15 cellular contexts compared by ENCODE assay signal in genomic region chr2:9462313-9462712, GRCh38.
"Had no signal": no experiment of that assay in that cellular context is flagged by ENCODE, and none has a peak within 500 bp of the region (broad histone marks: within the 10 kb centered on the region; RNA-seq: fewer than 3 reads in every experiment).

No MANE protein-coding gene starts in this region.

- H3K36me3 ChIP-seq: right atrium auricular region had no signal

- H3K4me3 Mint-ChIP-seq: activated naive CD4-positive, alpha-beta T cell treated with anti-CD3 and anti-CD28 coated beads for 36 hours; dendritic cell treated with granulocyte-macrophage colony-stimulating factor and Interleukin-4, amounts not matched to agents 40 ng/mL and 50 ng/mL, for 4 days; stimulated activated naive B cell treated with anti-CD40 and anti-IgM and Interleukin-4, amounts not matched to agents 10 μg/mL and 1 μg/mL and 100 μg/mL, for 72 hours had no signal

- H3K27me3 ChIP-seq: ascending aorta, right atrium auricular region, thyroid gland had no signal

- H3K9me3 Mint-ChIP-seq: activated naive CD4-positive, alpha-beta T cell treated with anti-CD3 and anti-CD28 coated beads for 36 hours; activated T-helper 2 cell treated with anti-CD3 and anti-CD28 coated beads, Interferon-gamma antibody, Interleukin-2, Interleukin-4, amounts not matched to agents 10 μg/mL and 5 μg/mL and 100 μg/mL, durations not matched to agents 14 hours and 24 hours and 36 hours; dendritic cell treated with granulocyte-macrophage colony-stimulating factor and Interleukin-4, amounts not matched to agents 40 ng/mL and 50 ng/mL, for 4 days; natural killer cell treated with Interleukin-12 subunit alpha and Interleukin-12 subunit beta and Interleukin-15 and Interleukin-18, amount 100 ng/mL, for 72 hours; stimulated activated naive B cell treated with anti-CD40 and anti-IgM and Interleukin-4, amounts not matched to agents 10 μg/mL and 1 μg/mL and 100 μg/mL, for 72 hours had no signal

- H3K27ac Mint-ChIP-seq: activated naive CD4-positive, alpha-beta T cell treated with anti-CD3 and anti-CD28 coated beads for 36 hours; activated T-helper 2 cell treated with anti-CD3 and anti-CD28 coated beads, Interferon-gamma antibody, Interleukin-2, Interleukin-4, amounts not matched to agents 10 μg/mL and 5 μg/mL and 100 μg/mL, durations not matched to agents 14 hours and 24 hours and 36 hours; dendritic cell treated with granulocyte-macrophage colony-stimulating factor and Interleukin-4, amounts not matched to agents 40 ng/mL and 50 ng/mL, for 4 days; stimulated activated naive B cell treated with anti-CD40 and anti-IgM and Interleukin-4, amounts not matched to agents 10 μg/mL and 1 μg/mL and 100 μg/mL, for 72 hours had no signal

- DNase-seq: activated CD4-positive, CD25-positive, alpha-beta regulatory T cell treated with anti-CD3 and anti-CD28 coated beads, Interleukin-2, amount 50 U/mL, for 72 hours; activated naive CD4-positive, alpha-beta T cell treated with anti-CD3 and anti-CD28 coated beads for 36 hours; effector memory CD4-positive, alpha-beta T cell; foreskin fibroblast; kidney glomerular epithelial cell; nucleus accumbens; stimulated activated CD4-positive, alpha-beta T cell treated with anti-CD3 and anti-CD28 coated beads, Interleukin-2, amount 100 ng/mL, for 48 hours; stimulated activated naive B cell treated with anti-CD40 and anti-IgM and Interleukin-4, amounts not matched to agents 10 μg/mL and 1 μg/mL and 100 μg/mL, for 72 hours had no signal

- H3K4me3 ChIP-seq: ascending aorta, right atrium auricular region, thyroid gland had no signal

- H3K27me3 Mint-ChIP-seq: dendritic cell treated with granulocyte-macrophage colony-stimulating factor and Interleukin-4, amounts not matched to agents 40 ng/mL and 50 ng/mL, for 4 days; natural killer cell treated with Interleukin-12 subunit alpha and Interleukin-12 subunit beta and Interleukin-15 and Interleukin-18, amount 100 ng/mL, for 72 hours; progenitor cell of endocrine pancreas; stimulated activated naive B cell treated with anti-CD40 and anti-IgM and Interleukin-4, amounts not matched to agents 10 μg/mL and 1 μg/mL and 100 μg/mL, for 72 hours had no signal

- H3K9me3 ChIP-seq: ascending aorta, right atrium auricular region, thyroid gland had no signal

- H3K27ac ChIP-seq: ascending aorta, right atrium auricular region had no signal

- H3K4me1 ChIP-seq: ascending aorta, right atrium auricular region had no signal

- ATAC-seq: natural killer cell treated with Interleukin-12 subunit alpha and Interleukin-12 subunit beta and Interleukin-15 and Interleukin-18, amount 100 ng/mL, for 72 hours; stimulated activated naive B cell treated with anti-CD40 and anti-IgM and Interleukin-4, amounts not matched to agents 10 μg/mL and 1 μg/mL and 100 μg/mL, for 72 hours had no signal
